Comparison of ENCODE assay signal across 8 cellular contexts in genomic region chr20:62860391-62860923, GRCh38.
DNase-seq lines count a peak whose midpoint lies in the region; ATAC-seq and TF ChIP-seq lines count a peak whose summit lies in the region.

No MANE protein-coding gene starts in this region.

- peaks cover 29% of the 10 kb centered on the region for H3K4me1 ChIP-seq in DND-41 (ENCODE audit: insufficient read depth, low read length)
- H3K4me1 ChIP-seq in iPS DF 6.9 (ENCODE audit: control insufficient read depth, insufficient read depth, low read length) = peaks cover 2% of the 10 kb centered on the region; the same call in 1 of the 2 replicates

- peak overlapping the region; percentile 38 for H3K27ac Mint-ChIP-seq in activated naive CD8-positive, alpha-beta T cell
- no peak overlapping the region for H3K27ac Mint-ChIP-seq in stimulated activated effector memory CD8-positive, alpha-beta T cell treated with anti-CD3 and anti-CD28 coated beads, Interleukin-12 subunit alpha, Interleukin-12 subunit beta, amount 100 ng/mL, for 72 hours

- ATAC-seq in DND-41 (ENCODE audit: insufficient read depth, low read depth) (peak; percentile 24; the same call in 2 of the 3 replicates), GM18520 (IDR thresholded peaks at IDR 0.05; ENCODE audit: unreplicated experiment) (no peak)
- peak; percentile 1 for ATAC-seq in stimulated activated effector memory CD8-positive, alpha-beta T cell treated with anti-CD3 and anti-CD28 coated beads, Interleukin-12 subunit alpha, Interleukin-12 subunit beta, amount 100 ng/mL, for 72 hours

- TF ChIP-seq CTCF in DND-41 (IDR thresholded peaks at IDR 0.05; ENCODE audit: borderline replicate concordance, extremely low read depth, low read length, poor library complexity, severe bottlenecking) (peak; percentile 40), HL-60 (IDR thresholded peaks at IDR 0.05; ENCODE audit: insufficient read depth, low read length) (no peak)

- H2AFZ ChIP-seq in DND-41 (ENCODE audit: low read depth, low read length) = 0 out of 2 replicates have a peak overlapping the region, but pooled peaks have one; percentile 37

- peak overlapping the region; percentile 74 for H3K9ac ChIP-seq in DND-41 (ENCODE audit: low read depth, low read length)

- H3K9me3 ChIP-seq in DND-41 (ENCODE audit: insufficient read depth, low read length, severe bottlenecking) (no peaks in the 10 kb centered on the region), iPS DF 6.9 (ENCODE audit: control insufficient read depth, insufficient read depth, low read length) (no peaks in the 10 kb centered on the region)

- H3K27ac ChIP-seq in DND-41 (ENCODE audit: low read length) = peak overlapping the region; percentile 43
- H3K27ac ChIP-seq in HL-60 (replicated peaks) = no peak overlapping the region
- no peak overlapping the region for H3K27ac ChIP-seq in iPS DF 6.9 (ENCODE audit: low read length)

- H3K4me3 ChIP-seq in DND-41 (ENCODE audit: low read depth in 1 of 2, low read length in 2 of 2) (peak overlapping the region; percentile 59 to 73; a peak in 3 of 4 replicates), HL-60 (replicated peaks; ENCODE audit: insufficient read depth, low read length) (peak overlapping the region; percentile 50), iPS DF 6.9 (ENCODE audit: low read length) (peak overlapping the region; percentile 70; the same call in 1 of the 2 replicates)

- H3K4me1 Mint-ChIP-seq in activated naive CD8-positive, alpha-beta T cell (ENCODE audit: low read depth) = peaks cover 24% of the 10 kb centered on the region
- H3K4me1 Mint-ChIP-seq in stimulated activated effector memory CD8-positive, alpha-beta T cell treated with anti-CD3 and anti-CD28 coated beads, Interleukin-12 subunit alpha, Interleukin-12 subunit beta, amount 100 ng/mL, for 72 hours = peaks cover 13% of the 10 kb centered on the region

- peak overlapping the region; percentile 79 for H3K4me3 Mint-ChIP-seq in activated naive CD8-positive, alpha-beta T cell
- peak overlapping the region; percentile 50 for H3K4me3 Mint-ChIP-seq in stimulated activated effector memory CD8-positive, alpha-beta T cell treated with anti-CD3 and anti-CD28 coated beads, Interleukin-12 subunit alpha, Interleukin-12 subunit beta, amount 100 ng/mL, for 72 hours

- H4K20me1 ChIP-seq in DND-41 (ENCODE audit: insufficient read depth, low read length) = peaks cover 29% of the 10 kb centered on the region

- peaks cover 24% of the 10 kb centered on the region for H3K36me3 ChIP-seq in DND-41 (ENCODE audit: insufficient read depth, low read length)
- H3K36me3 ChIP-seq in iPS DF 6.9 (ENCODE audit: control insufficient read depth, insufficient read depth, low read length) = peaks cover 2% of the 10 kb centered on the region; the same call in 1 of the 2 replicates

- H3K27me3 ChIP-seq in DND-41 (ENCODE audit: insufficient read depth, low read length, poor library complexity) (no peaks in the 10 kb centered on the region), HL-60 (ENCODE audit: insufficient read depth, poor library complexity, severe bottlenecking) (no peaks in the 10 kb centered on the region), iPS DF 6.9 (ENCODE audit: control insufficient read depth, insufficient read depth, low read length) (no peaks in the 10 kb centered on the region)

- H3K79me2 ChIP-seq in DND-41 (ENCODE audit: insufficient read depth, low read length) = peaks cover 36% of the 10 kb centered on the region

- no CpG with 5 or more reads among the region's 24 CpGs for WGBS in iPS DF 6.9 (ENCODE audit: insufficient coverage, insufficient read length)

- DNase-seq in DND-41 = no peak
- DNase-seq in HL-60 (ENCODE audit: low read depth in 1 of 2, low spot score in 1 of 2) = no peak
- DNase-seq in iPS DF 6.9 (ENCODE audit: low read depth, low spot score) = no peak
- no peak for DNase-seq in stimulated activated effector memory CD8-positive, alpha-beta T cell treated with anti-CD3 and anti-CD28 coated beads, Interleukin-12 subunit alpha, Interleukin-12 subunit beta, amount 100 ng/mL, for 72 hours (ENCODE audit: low spot score in 2 of 2)
- DNase-seq in AG08396 (ENCODE audit: low spot score) = no peak
- DNase-seq in NCI-H2107 (lab: John Stamatoyannopoulos, UW) = no peak

- no peaks in the 10 kb centered on the region for H3K9me3 Mint-ChIP-seq in activated naive CD8-positive, alpha-beta T cell (ENCODE audit: low read depth)
- H3K9me3 Mint-ChIP-seq in stimulated activated effector memory CD8-positive, alpha-beta T cell treated with anti-CD3 and anti-CD28 coated beads, Interleukin-12 subunit alpha, Interleukin-12 subunit beta, amount 100 ng/mL, for 72 hours = no peaks in the 10 kb centered on the region

- H3K4me2 ChIP-seq in DND-41 (ENCODE audit: insufficient read depth, low read length) = peak overlapping the region; percentile 78

- H3K36me3 Mint-ChIP-seq in activated naive CD8-positive, alpha-beta T cell = peaks cover 5% of the 10 kb centered on the region
- H3K36me3 Mint-ChIP-seq in stimulated activated effector memory CD8-positive, alpha-beta T cell treated with anti-CD3 and anti-CD28 coated beads, Interleukin-12 subunit alpha, Interleukin-12 subunit beta, amount 100 ng/mL, for 72 hours = peaks cover 15% of the 10 kb centered on the region

- H3K27me3 Mint-ChIP-seq in activated naive CD8-positive, alpha-beta T cell = no peaks in the 10 kb centered on the region
